Comparison of ENCODE assay signal across 18 cellular contexts in the genomic region with DNA sequence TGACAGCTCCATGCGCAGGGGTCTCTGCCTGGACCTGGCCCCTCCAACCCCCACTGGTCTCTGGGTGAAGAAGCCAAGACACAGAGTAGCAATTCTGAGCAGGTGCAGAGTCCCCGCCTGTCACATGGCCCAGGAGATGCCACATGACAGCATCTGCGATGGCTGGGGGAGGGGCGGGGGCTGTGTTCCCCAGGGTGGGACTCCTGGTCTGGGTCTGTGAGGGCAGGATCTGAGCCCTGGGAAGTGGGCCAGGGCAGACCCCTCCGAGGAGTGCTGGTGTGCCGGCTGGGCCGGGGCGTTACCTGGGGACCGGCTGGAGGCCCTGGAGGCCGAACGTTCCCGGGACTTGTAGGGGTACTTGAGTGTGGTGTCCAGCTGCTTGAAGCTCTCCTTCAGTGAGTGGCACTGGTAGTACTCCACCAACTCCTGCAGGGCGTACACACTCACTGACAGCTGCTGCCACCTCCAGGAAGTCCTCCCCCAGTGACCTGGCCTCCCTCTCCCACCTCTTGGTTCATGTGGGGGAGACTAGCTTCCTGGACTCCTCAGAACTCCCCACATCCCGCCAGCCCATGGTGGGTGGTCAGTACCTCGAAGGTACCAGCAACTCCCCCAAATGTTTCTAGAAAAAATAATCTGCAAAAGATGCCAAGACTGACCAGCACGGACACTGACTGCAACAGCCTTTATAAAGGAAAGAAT. TPM values are rescaled to one million over a fixed set of nuclear protein-coding genes. Genes with fewer than 3 reads are reported as not detected.
DNase-seq lines count a peak whose midpoint lies in the region; FAIRE-seq and TF ChIP-seq lines count a peak whose summit lies in the region.
"Had no signal": no experiment of that assay in that cellular context is flagged by ENCODE, and none has a peak within 500 bp of the region (broad histone marks: within the 10 kb centered on the region; RNA-seq: fewer than 3 reads in every experiment).

No MANE protein-coding gene starts in this region.

- no peak for FAIRE-seq in GM12892 (lab: Jason Lieb, UNC)
- FAIRE-seq: endothelial cell of umbilical vein had no signal

- H3K9me3 Mint-ChIP-seq in MCF 10A (ENCODE audit: unreplicated experiment) = peaks cover 7% of the 10 kb centered on the region
- H3K9me3 Mint-ChIP-seq in endodermal cell = peaks cover 22% of the 10 kb centered on the region
- H3K9me3 Mint-ChIP-seq: central memory CD8-positive, alpha-beta T cell had no signal

- H3K36me3 Mint-ChIP-seq in MCF 10A (ENCODE audit: insufficient read depth, unreplicated experiment) (peaks cover 48% of the 10 kb centered on the region), endodermal cell (ENCODE audit: low read depth) (peaks cover 62% of the 10 kb centered on the region)

- no TSS peak for BruUV-seq in MCF 10A (replicated peaks; lab: Mats Ljungman, UMichigan)

- POLR2A ChIA-PET in MCF 10A (lab: Yijun Ruan, JAX) = interaction anchor here (0.7 kb wide), 1 partner anchor 265 kb away, joined by 5 read pairs; no protein-coding TSS in a partner anchor

- H3K4me3 Mint-ChIP-seq in MCF 10A (ENCODE audit: unreplicated experiment) (no peak overlapping the region), endodermal cell (no peak overlapping the region)
- H3K4me3 Mint-ChIP-seq: central memory CD8-positive, alpha-beta T cell; neural progenitor cell had no signal

- no peak overlapping the region for H3K9ac ChIP-seq in endodermal cell (ENCODE audit: extremely low read depth, low read length, poor library complexity, severe bottlenecking)
- H3K9ac ChIP-seq: neural progenitor cell had no signal

- no peak for TF ChIP-seq CTCF in breast epithelium (IDR thresholded peaks at IDR 0.05)
- TF ChIP-seq CTCF in MCF 10A (IDR thresholded peaks at IDR 0.05; ENCODE audit: unreplicated experiment) = no peak
- no peak for TF ChIP-seq CTCF in endodermal cell (conservative IDR thresholded peaks at IDR 0.05)

- H3K36me3 ChIP-seq in breast epithelium = no peaks in the 10 kb centered on the region
- peaks cover 50% of the 10 kb centered on the region for H3K36me3 ChIP-seq in endodermal cell (ENCODE audit: control insufficient read depth, insufficient read depth, low read length)

- H3K4me1 ChIP-seq in breast epithelium (no peaks in the 10 kb centered on the region), endodermal cell (ENCODE audit: control insufficient read depth, insufficient read depth, low read length) (no peaks in the 10 kb centered on the region)
- H3K4me1 ChIP-seq: neural progenitor cell had no signal

- DNase-seq in breast epithelium (ENCODE audit: low spot score in 2 of 2) = peak; percentile 16 to 27
- DNase-seq in MCF 10A (ENCODE audit: unreplicated experiment) = no peak
- peak; percentile 37 for DNase-seq in endodermal cell
- peak; percentile 9 for DNase-seq in mucosa of gallbladder (ENCODE audit: low spot score)
- DNase-seq in ureter (ENCODE audit: low spot score) = peak; percentile 32
- DNase-seq in HCEC 1CT = no peak
- no peak for DNase-seq in GM12892 (ENCODE audit: insufficient read length)
- no peak for DNase-seq in AML-193 (lab: John Stamatoyannopoulos, UW)
- DNase-seq: foreskin melanocyte, mammary epithelial cell, NCI-H2081, NCI-H774, SW 1271 had no signal

- 95 to 96% methylated on average over 9 to 16 of the region's 16 CpGs for WGBS in endodermal cell (ENCODE audit: insufficient coverage in 1 of 2, insufficient read length in 1 of 2), 2 experiments

- H3K4me1 Mint-ChIP-seq in MCF 10A (ENCODE audit: insufficient read depth, unreplicated experiment) (no peaks in the 10 kb centered on the region), endodermal cell (no peaks in the 10 kb centered on the region)
- H3K4me1 Mint-ChIP-seq: central memory CD8-positive, alpha-beta T cell; neural progenitor cell had no signal

- H3K27ac Mint-ChIP-seq in MCF 10A (ENCODE audit: low read depth, unreplicated experiment) = no peak overlapping the region
- peak overlapping the region; percentile 61 for H3K27ac Mint-ChIP-seq in endodermal cell
- H3K27ac Mint-ChIP-seq: activated naive CD4-positive, alpha-beta T cell treated with anti-CD3 and anti-CD28 coated beads, Interleukin-2, amount 50 U/mL, for 72 hours; neural progenitor cell had no signal

- TF ChIP-seq POLR2A in breast epithelium (IDR thresholded peaks at IDR 0.05) = no peak
- TF ChIP-seq POLR2A in GM12892 (IDR thresholded peaks at IDR 0.05; ENCODE audit: low read depth, low read length) = no peak

- intact Hi-C loops in breast epithelium (cut with DNase I; ENCODE audit: low total_unique reads) = no loop called here
- intact Hi-C loops in MCF 10A (cut with micrococcal nuclease) = no loop called here

- H3K27me3 Mint-ChIP-seq in MCF 10A (ENCODE audit: insufficient read depth, unreplicated experiment) (no peaks in the 10 kb centered on the region), endodermal cell (ENCODE audit: insufficient read depth) (no peaks in the 10 kb centered on the region)
- H3K27me3 Mint-ChIP-seq: central memory CD8-positive, alpha-beta T cell had no signal

- peaks cover 14 to 29% of the 10 kb centered on the region in 2 donors for H3K9me3 ChIP-seq in breast epithelium
- peaks cover 27% of the 10 kb centered on the region for H3K9me3 ChIP-seq in endodermal cell (ENCODE audit: control insufficient read depth, low read length)

- H3K27me3 ChIP-seq in breast epithelium = no peaks in the 10 kb centered on the region
- H3K27me3 ChIP-seq in endodermal cell (ENCODE audit: control insufficient read depth, insufficient read depth, low read length, poor library complexity, severe bottlenecking) = no peaks in the 10 kb centered on the region
- H3K27me3 ChIP-seq: neural progenitor cell had no signal

- CTCF ChIA-PET in MCF 10A (lab: Yijun Ruan, JAX) = interaction anchor here (1.5 kb wide), 1 partner anchor 224 kb away, joined by 8 read pairs; no protein-coding TSS in a partner anchor

- no peak overlapping the region for H3K4me3 ChIP-seq in breast epithelium
- no peak overlapping the region for H3K4me3 ChIP-seq in endodermal cell (ENCODE audit: low read length)
- H3K4me3 ChIP-seq: neural progenitor cell had no signal

- H3K27ac ChIP-seq in breast epithelium = no peak overlapping the region
- H3K27ac ChIP-seq in endodermal cell (ENCODE audit: low read depth, low read length) = no peak overlapping the region
- H3K27ac ChIP-seq: neural progenitor cell, VCaP had no signal

RNA-seq across cellular contexts. Expression of gene SARDH, which starts 32.1 kb away (rescaled TPM):
- total RNA-seq in breast epithelium = 1 to 10 TPM in 2 of 3 donors, under 1 TPM in 1; 0.16 to 2.0 (median 1.0) TPM
- total RNA-seq in MCF 10A (2022) = not detected in 2 replicates
- total RNA-seq in endodermal cell = 10 to 100 TPM in 1 of 2 donors, 1 to 10 TPM in 1; 8.4 to 11.2 TPM
- 6.2 TPM for polyA plus RNA-seq in endodermal cell (2013, experiment 1 of 2)
- polyA plus RNA-seq in endodermal cell (2013, experiment 2 of 2) = 6.1 TPM
- 2.8 TPM for total RNA-seq in mucosa of gallbladder
- total RNA-seq in ureter = 4.1 TPM
- not detected for polyA plus RNA-seq in GM12892 (2012; ENCODE audit: missing spikeins)

Comparison
In these comparisons a context has a peak if more than half of its experiments do, and no peak if none do; other contexts are left out.
1. DNase-seq: peak in breast epithelium (2 of 2), endodermal cell (single experiment), mucosa of gallbladder (single experiment) and ureter (single experiment); none in MCF 10A (single experiment), HCEC 1CT (single experiment), GM12892 (single experiment) and AML-193 (0 of 2).